In genomic region chr1:219825355-219825754, GRCh38 we compare ENCODE assay signal across 2 cellular contexts.
TF ChIP-seq lines count a peak whose summit lies in the region.

No MANE protein-coding gene starts in this region.

TF ChIP-seq in HEK293, 187 proteins besides CTCF, POLR2A, EP300 and RAD21 (continued from another document and continues in another):
- TF ChIP-seq AEBP2 (tag by site-specific recombination; IDR thresholded peaks at IDR 0.05; ENCODE audit: borderline replicate concordance) (no peak), ATF2 (tag by site-specific recombination; IDR thresholded peaks at IDR 0.05; ENCODE audit: low read depth) (peak; percentile 80), ZNF530 (tag by site-specific recombination; IDR thresholded peaks at IDR 0.05; ENCODE audit: low read depth) (no peak), ZNF266 (tag by site-specific recombination; IDR thresholded peaks at IDR 0.05; ENCODE audit: low read depth) (no peak), ZNF391 (tag by site-specific recombination; IDR thresholded peaks at IDR 0.05; ENCODE audit: borderline replicate concordance, low read depth) (no peak), SALL2 (tag by site-specific recombination; IDR thresholded peaks at IDR 0.05; ENCODE audit: borderline replicate concordance) (no peak), ZNF114 (tag by site-specific recombination; IDR thresholded peaks at IDR 0.05) (no peak), ZNF398 (tag by site-specific recombination; IDR thresholded peaks at IDR 0.05) (0 out of 2 replicates have a peak, but pooled peaks have one; percentile 33), ZNF18 (tag by site-specific recombination; IDR thresholded peaks at IDR 0.05) (peak; percentile 74; the same call in 1 of the 2 replicates), ZNF626 (tag by site-specific recombination; IDR thresholded peaks at IDR 0.05) (no peak), ZNF292 (tag by site-specific recombination; IDR thresholded peaks at IDR 0.05; ENCODE audit: borderline replicate concordance, low read depth) (no peak), ZNF211 (tag by site-specific recombination; IDR thresholded peaks at IDR 0.05; ENCODE audit: low read depth) (no peak), ZNF629 (tag by site-specific recombination; IDR thresholded peaks at IDR 0.05) (0 out of 2 replicates have a peak, but pooled peaks have one; percentile 17), OSR2 (tag by site-specific recombination; IDR thresholded peaks at IDR 0.05) (0 out of 2 replicates have a peak, but pooled peaks have one; percentile 28), ZNF274 (IDR thresholded peaks at IDR 0.05; ENCODE audit: low read length) (no peak), ZNF274 (tag by site-specific recombination; IDR thresholded peaks at IDR 0.05; ENCODE audit: borderline replicate concordance) (no peak), ZNF514 (tag by site-specific recombination; IDR thresholded peaks at IDR 0.05) (no peak), SCRT2 (tag by site-specific recombination; IDR thresholded peaks at IDR 0.05) (no peak), ZNF37A (tag by site-specific recombination; IDR thresholded peaks at IDR 0.05) (no peak), ZFHX2 (tag by site-specific recombination; conservative IDR thresholded peaks at IDR 0.05) (no peak), HOXC10 (CRISPR knock-in tag; IDR thresholded peaks at IDR 0.05) (no peak), ZNF843 (tag by site-specific recombination; IDR thresholded peaks at IDR 0.05) (peak; percentile 80; the same call in 1 of the 2 replicates), ZNF600 (tag by site-specific recombination; IDR thresholded peaks at IDR 0.05) (no peak), ZNF202 (tag by site-specific recombination; IDR thresholded peaks at IDR 0.05; ENCODE audit: borderline replicate concordance) (no peak), TCF7L2 (IDR thresholded peaks at IDR 0.05; ENCODE audit: borderline replicate concordance, low read depth, low read length) (no peak), ZNF521 (tag by site-specific recombination; IDR thresholded peaks at IDR 0.05) (no peak)
- TF ChIP-seq, protein P1, sequence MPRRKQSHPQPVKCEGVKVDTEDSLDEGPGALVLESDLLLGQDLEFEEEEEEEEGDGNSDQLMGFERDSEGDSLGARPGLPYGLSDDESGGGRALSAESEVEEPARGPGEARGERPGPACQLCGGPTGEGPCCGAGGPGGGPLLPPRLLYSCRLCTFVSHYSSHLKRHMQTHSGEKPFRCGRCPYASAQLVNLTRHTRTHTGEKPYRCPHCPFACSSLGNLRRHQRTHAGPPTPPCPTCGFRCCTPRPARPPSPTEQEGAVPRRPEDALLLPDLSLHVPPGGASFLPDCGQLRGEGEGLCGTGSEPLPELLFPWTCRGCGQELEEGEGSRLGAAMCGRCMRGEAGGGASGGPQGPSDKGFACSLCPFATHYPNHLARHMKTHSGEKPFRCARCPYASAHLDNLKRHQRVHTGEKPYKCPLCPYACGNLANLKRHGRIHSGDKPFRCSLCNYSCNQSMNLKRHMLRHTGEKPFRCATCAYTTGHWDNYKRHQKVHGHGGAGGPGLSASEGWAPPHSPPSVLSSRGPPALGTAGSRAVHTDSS (tag by site-specific recombination; IDR thresholded peaks at IDR 0.05), result no peak

TF ChIP-seq in WTC11, 78 proteins besides CTCF, POLR2A, EP300 and RAD21 (continued from another document):
- TF ChIP-seq PRDM15 (CRISPR knock-in tag; IDR thresholded peaks at IDR 0.05) (no peak), ATF1 (CRISPR knock-in tag; IDR thresholded peaks at IDR 0.05) (no peak), IRF2 (CRISPR knock-in tag; IDR thresholded peaks at IDR 0.05; ENCODE audit: borderline replicate concordance, low read depth) (no peak), CREM (CRISPR knock-in tag; IDR thresholded peaks at IDR 0.05) (no peak)
